In the genomic region with DNA sequence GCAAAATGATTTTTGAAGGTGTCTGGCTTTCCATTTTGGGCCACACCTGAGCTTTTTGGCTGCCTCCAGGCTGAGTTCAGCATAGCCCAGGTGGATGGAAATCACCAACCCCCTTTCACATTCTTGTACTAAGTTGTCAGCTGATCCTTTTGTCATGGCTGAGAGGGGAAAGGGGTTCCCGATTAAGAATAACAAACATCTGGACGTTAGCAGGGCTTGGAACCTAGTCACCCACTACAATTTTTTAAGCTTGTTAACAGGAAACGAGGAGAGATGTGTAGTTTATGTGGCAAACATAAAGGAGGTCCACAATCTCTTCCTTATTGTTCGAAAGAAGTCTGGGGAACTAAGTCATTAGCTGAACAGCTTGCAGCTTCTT, we compare ENCODE assay signal across 9 cellular contexts. TPM values are rescaled to one million over a fixed set of nuclear protein-coding genes. Genes with fewer than 3 reads are reported as not detected.
DNase-seq lines count a peak whose midpoint lies in the region; ATAC-seq and TF ChIP-seq lines count a peak whose summit lies in the region.
"Had no signal": no experiment of that assay in that cellular context is flagged by ENCODE, and none has a peak within 500 bp of the region (broad histone marks: within the 10 kb centered on the region; RNA-seq: fewer than 3 reads in every experiment).

No MANE protein-coding gene starts in this region.

- no peak for TF ChIP-seq POLR2A in body of pancreas (IDR thresholded peaks at IDR 0.05)
- no peak for TF ChIP-seq POLR2A in stomach (IDR thresholded peaks at IDR 0.05)

- no peaks in the 10 kb centered on the region for H3K9me3 ChIP-seq in HEK293 (ENCODE audit: control insufficient read depth, insufficient read depth, low read depth, low read length)
- no peaks in the 10 kb centered on the region for H3K9me3 ChIP-seq in body of pancreas
- H3K9me3 ChIP-seq in stomach, result no peaks in the 10 kb centered on the region

- TF ChIP-seq CTCF in HEK293 (tag by site-specific recombination; IDR thresholded peaks at IDR 0.05) (no peak), body of pancreas (IDR thresholded peaks at IDR 0.05) (no peak), kidney epithelial cell (IDR thresholded peaks at IDR 0.05; ENCODE audit: insufficient read depth, low read length, poor library complexity, severe bottlenecking) (no peak), stomach (IDR thresholded peaks at IDR 0.05) (no peak)

- WGBS in body of pancreas, 2 donors, result 0 to 5% methylated on average over 4 of the region's 4 CpGs
- WGBS in stomach, 5 donors, result 0 to 3% (median 2%) methylated on average over 4 of the region's 4 CpGs

- intact Hi-C loops in body of pancreas (cut with DNase I) (no loop called here), stomach (cut with DNase I; ENCODE audit: low total_unique reads) (no loop called here)

- no peaks in the 10 kb centered on the region for H3K27me3 ChIP-seq in body of pancreas
- no peaks in the 10 kb centered on the region for H3K27me3 ChIP-seq in kidney epithelial cell (ENCODE audit: control insufficient read depth, insufficient read depth, low read length)
- peaks cover 0 to 41% (median 0%) of the 10 kb centered on the region in 3 donors for H3K27me3 ChIP-seq in stomach

- CTCF ChIA-PET in HEK293 (lab: Yijun Ruan, JAX), result interaction anchor here (0.7 to 3.9 kb wide), 9 partner anchors 8 to 1559 kb away, joined by 3 to 23 read pairs (median 3); no protein-coding TSS in a partner anchor

- H3K27ac ChIP-seq in HEK293 (ENCODE audit: extremely low read depth, low read depth, low read length) (peak overlapping the region; percentile 99), body of pancreas (peak overlapping the region; percentile 59 to 95 (median 91)), stomach (peak overlapping the region; percentile 89 to 97 (median 97))

- TF ChIP-seq EP300 in stomach (IDR thresholded peaks at IDR 0.05), result no peak

- H3K4me1 ChIP-seq in HEK293 (ENCODE audit: control insufficient read depth, insufficient read depth, low read length) (peaks cover 15% of the 10 kb centered on the region; the same call in 1 of the 2 replicates), body of pancreas (peaks cover 54% of the 10 kb centered on the region), stomach (peaks cover 0 to 9% (median 2%) of the 10 kb centered on the region in 4 donors)

- ATAC-seq in body of pancreas (no peak), HG03196 (IDR thresholded peaks at IDR 0.05; ENCODE audit: unreplicated experiment) (no peak)

- POLR2A ChIA-PET in HEK293 (lab: Yijun Ruan, JAX), result interaction anchor here (0.9 to 3.1 kb wide), 6 partner anchors 9 to 27 kb away, joined by 3 to 24 read pairs (median 5); no protein-coding TSS in a partner anchor

- H3K36me3 ChIP-seq in HEK293 (ENCODE audit: control insufficient read depth in 2 of 2, insufficient read depth in 1 of 2, low read length in 2 of 2), result peaks cover 3 to 39% of the 10 kb centered on the region in 2 experiments; a peak in 2 of 3 replicates
- no peaks in the 10 kb centered on the region for H3K36me3 ChIP-seq in body of pancreas (replicated peaks in 1 of 2; ENCODE audit: insufficient read depth in 1 of 2, low read depth in 2 of 2)
- peaks cover 13% of the 10 kb centered on the region for H3K36me3 ChIP-seq in kidney epithelial cell (ENCODE audit: control insufficient read depth, insufficient read depth, low read length)
- H3K36me3 ChIP-seq in stomach, result peaks cover 26 to 73% (median 39%) of the 10 kb centered on the region in 4 donors

- DNase-seq in body of pancreas, result no peak
- no peak for DNase-seq in kidney epithelial cell (ENCODE audit: low read depth)
- DNase-seq in stomach, result no peak
- no peak for DNase-seq in kidney glomerular epithelial cell (lab: John Stamatoyannopoulos, UW)
- DNase-seq in NCI-H2029 (lab: John Stamatoyannopoulos, UW), result no peak
- no peak for DNase-seq in NCI-H1105 (lab: John Stamatoyannopoulos, UW)

- H3K4me3 ChIP-seq in HEK293 (ENCODE audit: low read depth, low read length) (peak overlapping the region; percentile 86), body of pancreas (peak overlapping the region in 1 of 2 donors; percentile 13), kidney epithelial cell (ENCODE audit: low read depth, low read length) (peak overlapping the region; percentile 69), stomach (peak overlapping the region; percentile 80 to 89 (median 88))

TF ChIP-seq in HEK293, 187 proteins besides CTCF, POLR2A, EP300 and RAD21:
- peak; percentile 52; the same call in 1 of the 2 replicates for TF ChIP-seq ZBTB20 (tag by site-specific recombination; IDR thresholded peaks at IDR 0.05)
- TF ChIP-seq ZNF146 (tag by site-specific recombination; IDR thresholded peaks at IDR 0.05), result no peak
- TF ChIP-seq MYNN (tag by site-specific recombination; IDR thresholded peaks at IDR 0.05; ENCODE audit: borderline replicate concordance), result no peak
- 0 out of 2 replicates have a peak, but pooled peaks have one; percentile 10 for TF ChIP-seq ZNF341 (tag by site-specific recombination; IDR thresholded peaks at IDR 0.05; ENCODE audit: low read depth)

RNA-seq across cellular contexts. Expression of gene NR2F2, which starts 4.9 kb away (rescaled TPM):
- 10 to 100 TPM; 12.9 to 13.5 TPM for total RNA-seq in body of pancreas
- total RNA-seq in kidney epithelial cell, result 19.1 and 22.9 TPM in 2 replicates
- 10 to 100 TPM; 36.8 to 96.2 (median 63.0) TPM for total RNA-seq in stomach
- polyA plus RNA-seq in stomach, result 10 to 100 TPM; 30.9 to 47.4 (median 39.7) TPM
- total RNA-seq: T-helper 1 cell treated with Interleukin-12 subunit alpha and Interleukin-12 subunit beta and Interleukin-4 antibody, amounts not matched to agents 30 ng/mL and 1 ng/mL, for 36 hours had no signal
